Comparison of ENCODE assay signal across 8 cellular contexts in the genomic region with DNA sequence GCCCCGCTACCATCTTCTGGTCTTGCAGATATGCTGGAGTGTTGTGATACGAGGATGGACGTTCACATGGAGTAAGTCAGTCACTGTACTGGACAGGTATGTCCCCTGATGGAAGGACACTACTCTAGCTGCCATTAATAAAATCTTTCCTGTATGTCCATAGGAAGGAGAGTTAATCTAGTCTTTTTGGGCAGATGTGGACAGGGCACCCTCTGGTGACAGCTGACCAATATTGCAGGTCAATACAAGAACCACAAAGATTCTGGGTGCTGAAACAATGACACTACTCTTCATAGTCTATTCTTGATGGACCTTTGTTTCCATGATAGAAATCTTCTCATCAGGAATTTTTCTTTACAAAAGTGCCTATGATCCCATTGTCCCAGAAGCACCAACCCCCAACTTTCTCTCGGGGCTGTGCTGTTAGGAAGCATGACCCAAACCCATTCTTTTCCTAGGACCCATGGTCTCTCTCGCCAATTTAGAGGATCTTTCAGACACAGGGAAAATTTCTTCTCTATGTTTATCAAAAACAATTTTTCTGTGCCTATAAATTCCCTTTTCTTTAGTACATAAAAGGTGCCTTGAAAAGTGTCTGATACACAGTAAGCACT.
DNase-seq lines count a peak whose midpoint lies in the region; ATAC-seq and TF ChIP-seq lines count a peak whose summit lies in the region.

No MANE protein-coding gene starts in this region.

- ATAC-seq in GM21723 (IDR thresholded peaks at IDR 0.05; ENCODE audit: unreplicated experiment): peak; percentile 55

- TF ChIP-seq CTCF in foreskin fibroblast (IDR thresholded peaks at IDR 0.05; ENCODE audit: low read depth, low read length): peak; percentile 78

- DNase-seq in COLO829 (ENCODE audit: low spot score) (peak; percentile 41), OCI-M1 (lab: John Stamatoyannopoulos, UW) (peak; percentile 1), foreskin fibroblast (peak; percentile 3 to 69), amniotic stem cell (lab: John Stamatoyannopoulos, UW) (no peak), DMS79 treated with DMSO at 0.1 percent for 48 hours (lab: John Stamatoyannopoulos, UW) (no peak)
- DNase-seq in stimulated activated CD4-positive, alpha-beta T cell treated with anti-CD3 and anti-CD28 coated beads, Interleukin-4, amount 100 ng/mL, for 1 hour: no peak
- no peak for DNase-seq in activated effector memory CD4-positive, alpha-beta T cell treated with anti-CD3 and anti-CD28 coated beads, Interleukin-2, amount 50 U/mL, for 16 hours

- H3K4me3 ChIP-seq in foreskin fibroblast (ENCODE audit: low read depth in 1 of 2, low read length in 2 of 2): no peak overlapping the region

Comparison
In these comparisons a context has a peak if more than half of its experiments do, and no peak if none do; other contexts are left out.
1. DNase-seq: peak in COLO829 (single experiment), OCI-M1 (single experiment) and foreskin fibroblast (2 of 2); none in amniotic stem cell (single experiment), stimulated activated CD4-positive, alpha-beta T cell treated with anti-CD3 and anti-CD28 coated beads, Interleukin-4, amount 100 ng/mL, for 1 hour (single experiment), activated effector memory CD4-positive, alpha-beta T cell treated with anti-CD3 and anti-CD28 coated beads, Interleukin-2, amount 50 U/mL, for 16 hours (single experiment) and DMS79 treated with DMSO at 0.1 percent for 48 hours (single experiment).